Comparison of ENCODE assay signal across 14 cellular contexts in genomic region chr20:34037767-34038166, GRCh38. TPM values are rescaled to one million over a fixed set of nuclear protein-coding genes. Genes with fewer than 3 reads are reported as not detected.
DNase-seq lines count a peak whose midpoint lies in the region; ATAC-seq, FAIRE-seq and TF ChIP-seq lines count a peak whose summit lies in the region.
"Had no signal": no experiment of that assay in that cellular context is flagged by ENCODE, and none has a peak within 500 bp of the region (broad histone marks: within the 10 kb centered on the region; RNA-seq: fewer than 3 reads in every experiment).

No MANE protein-coding gene starts in this region.

- TF ChIP-seq CTCF in AG10803 (conservative IDR thresholded peaks at IDR 0.05; ENCODE audit: low read length): no peak
- no peak for TF ChIP-seq CTCF in gastroesophageal sphincter (IDR thresholded peaks at IDR 0.05)
- no peak for TF ChIP-seq CTCF in natural killer cell (IDR thresholded peaks at IDR 0.05)
- no peak for TF ChIP-seq CTCF in foreskin keratinocyte (conservative IDR thresholded peaks at IDR 0.05)

- peak overlapping the region; percentile 4 to 86 for H3K27ac Mint-ChIP-seq in natural killer cell

- no peak overlapping the region for H3K4me3 Mint-ChIP-seq in natural killer cell

- no peaks in the 10 kb centered on the region for H3K27me3 Mint-ChIP-seq in natural killer cell (ENCODE audit: low read depth in 2 of 2)

- no peak for FAIRE-seq in GM19239 (lab: Jason Lieb, UNC)

- H3K9me3 ChIP-seq in MG63 (no peaks in the 10 kb centered on the region), gastroesophageal sphincter (no peaks in the 10 kb centered on the region)

- H3K27ac ChIP-seq in gastroesophageal sphincter (peak overlapping the region in 1 of 4 donors; percentile 4), foreskin keratinocyte (no peak overlapping the region)

- H3K4me1 ChIP-seq in gastroesophageal sphincter (peaks cover 14 to 68% (median 27%) of the 10 kb centered on the region in 3 donors), foreskin keratinocyte (no peaks in the 10 kb centered on the region)

- TF ChIP-seq EP300 in gastroesophageal sphincter (IDR thresholded peaks at IDR 0.05): no peak

- H3K27me3 ChIP-seq in MG63: no peaks in the 10 kb centered on the region
- no peaks in the 10 kb centered on the region for H3K27me3 ChIP-seq in gastroesophageal sphincter
- H3K27me3 ChIP-seq in foreskin keratinocyte: no peaks in the 10 kb centered on the region

- no peaks in the 10 kb centered on the region for H3K36me3 Mint-ChIP-seq in natural killer cell

- H3K9me3 Mint-ChIP-seq in natural killer cell: no peaks in the 10 kb centered on the region

- WGBS in gastroesophageal sphincter (ENCODE audit: low coverage in 1 of 2), 2 donors: 33 to 71% methylated on average over 1 of the region's 2 CpGs

- TF ChIP-seq POLR2A in gastroesophageal sphincter (IDR thresholded peaks at IDR 0.05): no peak

- H3K4me3 ChIP-seq in AG10803 (ENCODE audit: low read length) (no peak overlapping the region), MG63 (no peak overlapping the region), gastroesophageal sphincter (no peak overlapping the region)

- peak; percentile 68 for ATAC-seq in gastroesophageal sphincter
- ATAC-seq in natural killer cell: no peak
- no peak for ATAC-seq in HG02973 (IDR thresholded peaks at IDR 0.05; ENCODE audit: unreplicated experiment)
- no peak for ATAC-seq in foreskin keratinocyte
- ATAC-seq in GM19035 (IDR thresholded peaks at IDR 0.05; ENCODE audit: unreplicated experiment): no peak

- H3K36me3 ChIP-seq in MG63: peaks cover 17% of the 10 kb centered on the region
- H3K36me3 ChIP-seq in gastroesophageal sphincter: peaks cover 0 to 16% of the 10 kb centered on the region in 2 donors

- peak; percentile 82 for DNase-seq in AG10803 (ENCODE audit: low read depth)
- DNase-seq in MG63: peak; percentile 23
- DNase-seq in natural killer cell: no peak
- DNase-seq in foreskin keratinocyte: no peak
- DNase-seq in GM19239 (ENCODE audit: insufficient read length, low spot score): no peak
- DNase-seq: amygdala, hypothalamus, KBM-7, NCI-H146, NCI-H748 treated with DMSO at 0.1 percent for 48 hours, SHP77 had no signal

- intact Hi-C loops in natural killer cell (cut with micrococcal nuclease): no loop called here

- peaks cover 82 to 90% of the 10 kb centered on the region in 2 donors for H3K4me1 Mint-ChIP-seq in natural killer cell

RNA-seq across cellular contexts. Expression of gene RALY, which starts 44.1 kb away (rescaled TPM):
- 181 and 241 TPM in 2 replicates for total RNA-seq in MG63 (2014; rRNA removed; shearing (Covaris generic); ENCODE audit: low replicate concordance)
- total RNA-seq in gastroesophageal sphincter (100 to 1,000 TPM in 1 of 4 donors, 10 to 100 TPM in 3; 76.6 to 124 (median 98.8) TPM), natural killer cell (100 to 1,000 TPM; 194 to 204 (median 198) TPM), foreskin keratinocyte (141 and 163 TPM in 2 replicates)
- polyA plus RNA-seq in foreskin keratinocyte: 193 and 211 TPM in 2 replicates

Comparison
In these comparisons a context has a peak if more than half of its experiments do, and no peak if none do; other contexts are left out.
1. DNase-seq: peak in AG10803 (single experiment) and MG63 (single experiment); none in natural killer cell (single experiment), foreskin keratinocyte (0 of 2) and GM19239 (single experiment).